Comparison of ENCODE assay signal across 20 cellular contexts in the genomic region with DNA sequence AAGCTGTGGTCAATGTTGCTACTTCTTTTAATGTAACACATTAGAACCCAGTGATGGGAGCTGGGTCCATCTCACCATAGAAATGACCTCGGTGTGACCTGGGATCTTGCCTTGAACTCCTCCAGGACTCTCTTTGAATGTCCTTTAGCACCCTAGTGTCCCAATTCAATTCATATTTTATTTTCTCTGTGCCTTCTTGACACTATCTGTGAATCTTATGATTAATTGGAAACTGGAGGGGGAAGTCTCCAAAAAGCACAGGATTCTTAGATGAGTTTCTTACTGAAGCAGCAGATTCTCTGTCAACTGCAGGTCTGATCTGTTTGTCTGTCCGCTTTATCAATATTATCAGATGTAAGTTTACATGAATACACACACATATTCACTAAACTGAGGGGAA. TPM values are rescaled to one million over a fixed set of nuclear protein-coding genes. Genes with fewer than 3 reads are reported as not detected.
DNase-seq lines count a peak whose midpoint lies in the region; ATAC-seq and TF ChIP-seq lines count a peak whose summit lies in the region.
"Had no signal": no experiment of that assay in that cellular context is flagged by ENCODE, and none has a peak within 500 bp of the region (broad histone marks: within the 10 kb centered on the region; RNA-seq: fewer than 3 reads in every experiment).

No MANE protein-coding gene starts in this region.

- H3K27ac ChIP-seq in breast epithelium (no peak overlapping the region), PC-9 (peak overlapping the region; percentile 50), hepatocyte (peak overlapping the region; percentile 23), upper lobe of right lung (no peak overlapping the region), neuronal stem cell (replicated peaks; ENCODE audit: low read length) (no peak overlapping the region)
- H3K27ac ChIP-seq: KMS-11, Peyer's patch had no signal

- H3K9me3 ChIP-seq in breast epithelium (no peaks in the 10 kb centered on the region), PC-9 (ENCODE audit: insufficient read depth, low read depth) (no peaks in the 10 kb centered on the region; the same call in 1 of the 2 replicates), hepatocyte (ENCODE audit: low read depth) (no peaks in the 10 kb centered on the region), upper lobe of right lung (no peaks in the 10 kb centered on the region), neuronal stem cell (replicated peaks in 1 of 2; ENCODE audit: control insufficient read depth in 2 of 2, insufficient read depth in 1 of 2, low read depth in 1 of 2, low read length in 2 of 2) (no peaks in the 10 kb centered on the region)
- H3K9me3 ChIP-seq: Peyer's patch had no signal

- H4K91ac ChIP-seq in neuronal stem cell (ENCODE audit: low read depth, low read length, poor library complexity): no peak overlapping the region

- H3K4me3 ChIP-seq in breast epithelium (peak overlapping the region in 1 of 3 donors; percentile 9), PC-9 (peak overlapping the region; percentile 24; the same call in 1 of the 2 replicates), hepatocyte (no peak overlapping the region), upper lobe of right lung (peak overlapping the region; percentile 18), neuronal stem cell (ENCODE audit: low read length in 2 of 2) (no peak overlapping the region)
- H3K4me3 ChIP-seq: Peyer's patch, smooth muscle cell had no signal

- CTCF ChIA-PET in MCF 10A (lab: Yijun Ruan, JAX) (no interaction called here), PC-9 (lab: Charles Lee) (no interaction called here)

- no peak for TF ChIP-seq CTCF in MCF 10A (IDR thresholded peaks at IDR 0.05; ENCODE audit: unreplicated experiment)
- TF ChIP-seq CTCF in breast epithelium (IDR thresholded peaks at IDR 0.05): no peak
- no peak for TF ChIP-seq CTCF in PC-9 (conservative IDR thresholded peaks at IDR 0.05)
- no peak for TF ChIP-seq CTCF in hepatocyte (IDR thresholded peaks at IDR 0.05; ENCODE audit: poor library complexity)
- no peak for TF ChIP-seq CTCF in upper lobe of right lung (IDR thresholded peaks at IDR 0.05)

- H2BK15ac ChIP-seq in neuronal stem cell (ENCODE audit: low read length): no peak overlapping the region

- H3K27ac Mint-ChIP-seq in MCF 10A (ENCODE audit: low read depth, unreplicated experiment): peak overlapping the region; percentile 53
- H3K27ac Mint-ChIP-seq: CD8-positive, alpha-beta memory T cell; stimulated activated naive B cell treated with anti-CD40 and anti-IgM and Interleukin-4, amounts not matched to agents 10 μg/mL and 1 μg/mL and 100 μg/mL, for 72 hours had no signal

- H3K4ac ChIP-seq in neuronal stem cell (ENCODE audit: low read length): no peak overlapping the region

- H3K4me2 ChIP-seq in PC-9 (peak overlapping the region; percentile 66), hepatocyte (no peak overlapping the region), neuronal stem cell (ENCODE audit: insufficient read depth, low read length, poor library complexity, severe bottlenecking) (no peak overlapping the region)
- H3K4me2 ChIP-seq: KMS-11, smooth muscle cell had no signal

- no peaks in the 10 kb centered on the region for H3K36me3 Mint-ChIP-seq in MCF 10A (ENCODE audit: insufficient read depth, unreplicated experiment)
- H3K36me3 Mint-ChIP-seq: CD8-positive, alpha-beta memory T cell had no signal

- H3K79me2 ChIP-seq in PC-9 (ENCODE audit: low read depth) (no peaks in the 10 kb centered on the region), hepatocyte (no peaks in the 10 kb centered on the region)

- no peak overlapping the region for H3K18ac ChIP-seq in neuronal stem cell (ENCODE audit: low read length)

- BruUV-seq in MCF 10A (replicated peaks; lab: Mats Ljungman, UMichigan): no TSS peak
- BruUV-seq in PC-9 (replicated peaks; lab: Mats Ljungman, UMichigan): no TSS peak

- H3K36me3 ChIP-seq in breast epithelium (no peaks in the 10 kb centered on the region), PC-9 (ENCODE audit: low read depth) (no peaks in the 10 kb centered on the region), hepatocyte (replicated peaks; ENCODE audit: insufficient read depth, low read depth) (no peaks in the 10 kb centered on the region), upper lobe of right lung (no peaks in the 10 kb centered on the region), neuronal stem cell (replicated peaks in 1 of 2; ENCODE audit: control insufficient read depth in 2 of 2, insufficient read depth in 2 of 2, low read length in 2 of 2) (no peaks in the 10 kb centered on the region)
- H3K36me3 ChIP-seq: Peyer's patch had no signal

- no peak overlapping the region for H3K23ac ChIP-seq in neuronal stem cell (ENCODE audit: low read depth, low read length, poor library complexity)

- no peaks in the 10 kb centered on the region for H3K79me1 ChIP-seq in neuronal stem cell (ENCODE audit: low read depth, low read length)

- no peak overlapping the region for H3K9ac ChIP-seq in neuronal stem cell (ENCODE audit: low read depth, low read length, poor library complexity)
- H3K9ac ChIP-seq: KMS-11 had no signal

- no peak overlapping the region for H3K14ac ChIP-seq in neuronal stem cell (ENCODE audit: low read length)

- WGBS in hepatocyte (ENCODE audit: low lambda C conversion rate, missing lambda C conversion rate): 98% methylated on average over 2 of the region's 2 CpGs
- no CpG with 5 or more reads among the region's 2 CpGs for WGBS in neuronal stem cell (ENCODE audit: extremely low coverage in 2 of 2, insufficient read length in 2 of 2, insufficient replicate concordance in 1 of 2), 2 donors

- ATAC-seq in upper lobe of right lung: no peak
- ATAC-seq: stimulated activated naive B cell treated with anti-CD40 and anti-IgM and Interleukin-4, amounts not matched to agents 10 μg/mL and 1 μg/mL and 100 μg/mL, for 72 hours had no signal

- H3K9me2 ChIP-seq in PC-9 (ENCODE audit: insufficient read depth) (no peaks in the 10 kb centered on the region), hepatocyte (replicated peaks; ENCODE audit: insufficient read depth) (no peaks in the 10 kb centered on the region)

- H3K27me3 ChIP-seq in breast epithelium (no peaks in the 10 kb centered on the region), PC-9 (ENCODE audit: insufficient read depth, low read depth) (no peaks in the 10 kb centered on the region), hepatocyte (no peaks in the 10 kb centered on the region), upper lobe of right lung (no peaks in the 10 kb centered on the region), neuronal stem cell (ENCODE audit: control insufficient read depth in 3 of 3, insufficient read depth in 3 of 3, low read depth in 1 of 3, low read length in 3 of 3) (no peaks in the 10 kb centered on the region)
- H3K27me3 ChIP-seq: Peyer's patch had no signal

- no peak overlapping the region for H2BK5ac ChIP-seq in neuronal stem cell (ENCODE audit: low read length)

- no peaks in the 10 kb centered on the region for H3K4me1 ChIP-seq in breast epithelium
- peaks cover 18% of the 10 kb centered on the region for H3K4me1 ChIP-seq in PC-9 (replicated peaks; ENCODE audit: insufficient read depth)
- H3K4me1 ChIP-seq in hepatocyte (ENCODE audit: insufficient read depth): no peaks in the 10 kb centered on the region
- H3K4me1 ChIP-seq in upper lobe of right lung: no peaks in the 10 kb centered on the region
- H3K4me1 ChIP-seq in neuronal stem cell (ENCODE audit: control insufficient read depth in 2 of 2, insufficient read depth in 1 of 2, low read depth in 1 of 2, low read length in 2 of 2): no peaks in the 10 kb centered on the region
- H3K4me1 ChIP-seq: Peyer's patch had no signal

- H3K4me1 Mint-ChIP-seq in MCF 10A (ENCODE audit: insufficient read depth, unreplicated experiment): peaks cover 16% of the 10 kb centered on the region

- H2AK5ac ChIP-seq in neuronal stem cell (ENCODE audit: low read depth, low read length): no peak overlapping the region

- no peaks in the 10 kb centered on the region for H4K20me1 ChIP-seq in PC-9 (ENCODE audit: insufficient read depth)
- H4K20me1 ChIP-seq in hepatocyte (ENCODE audit: insufficient read depth, poor library complexity, severe bottlenecking): no peaks in the 10 kb centered on the region

- H2BK120ac ChIP-seq in neuronal stem cell (ENCODE audit: low read depth, low read length): no peak overlapping the region

- intact Hi-C loops in MCF 10A (cut with micrococcal nuclease) (no loop called here), breast epithelium (cut with DNase I; ENCODE audit: low total_unique reads) (no loop called here), PC-9 (cut with micrococcal nuclease; ENCODE audit: unreplicated experiment) (no loop called here), upper lobe of right lung (cut with DNase I) (no loop called here)

- H2AFZ ChIP-seq in PC-9 (no peak overlapping the region), hepatocyte (no peak overlapping the region), neuronal stem cell (ENCODE audit: low read length) (no peak overlapping the region)

- no peak overlapping the region for H3K4me3 Mint-ChIP-seq in MCF 10A (ENCODE audit: unreplicated experiment)
- H3K4me3 Mint-ChIP-seq: CD8-positive, alpha-beta memory T cell; stimulated activated naive B cell treated with anti-CD40 and anti-IgM and Interleukin-4, amounts not matched to agents 10 μg/mL and 1 μg/mL and 100 μg/mL, for 72 hours had no signal

- TF ChIP-seq POLR2A in breast epithelium (IDR thresholded peaks at IDR 0.05): no peak

- POLR2A ChIA-PET in MCF 10A (lab: Yijun Ruan, JAX) (interaction anchor here (0.8 to 1.8 kb wide), 8 partner anchors 18 to 101 kb away, joined by 3 to 17 read pairs (median 4); no protein-coding TSS in a partner anchor), PC-9 (lab: Charles Lee; ENCODE audit: unreplicated experiment) (no interaction called here)

- H3K27me3 Mint-ChIP-seq in MCF 10A (ENCODE audit: insufficient read depth, unreplicated experiment): no peaks in the 10 kb centered on the region
- H3K27me3 Mint-ChIP-seq: stimulated activated naive B cell treated with anti-CD40 and anti-IgM and Interleukin-4, amounts not matched to agents 10 μg/mL and 1 μg/mL and 100 μg/mL, for 72 hours had no signal

- H3F3A ChIP-seq in PC-9 (ENCODE audit: insufficient read depth, low read depth): peaks cover 5% of the 10 kb centered on the region; the same call in 1 of the 2 replicates

- H2BK12ac ChIP-seq in neuronal stem cell (ENCODE audit: low read length): no peak overlapping the region

- no peak overlapping the region for H4K8ac ChIP-seq in neuronal stem cell (ENCODE audit: low read depth, low read length)

- no peaks in the 10 kb centered on the region for H3K9me3 Mint-ChIP-seq in MCF 10A (ENCODE audit: unreplicated experiment)
- H3K9me3 Mint-ChIP-seq: CD8-positive, alpha-beta memory T cell; stimulated activated naive B cell treated with anti-CD40 and anti-IgM and Interleukin-4, amounts not matched to agents 10 μg/mL and 1 μg/mL and 100 μg/mL, for 72 hours had no signal

- DNase-seq in MCF 10A (ENCODE audit: unreplicated experiment) (no peak), breast epithelium (ENCODE audit: low spot score in 2 of 2) (no peak), PC-9 (no peak), hepatocyte (ENCODE audit: low spot score) (no peak), upper lobe of right lung (no peak), NCI-H2081 (lab: John Stamatoyannopoulos, UW) (no peak), neuronal stem cell (ENCODE audit: low spot score) (no peak)
- DNase-seq: activated CD4-positive, CD25-positive, alpha-beta regulatory T cell; CD8-positive, alpha-beta memory T cell; cerebellar nuclear complex; NCI-H1694; NCI-H2171 treated with DMSO at 0.1 percent for 48 hours; NCI-H524 treated with DMSO at 0.1 percent for 48 hours; stimulated activated naive B cell treated with anti-CD40 and anti-IgM and Interleukin-4, amounts not matched to agents 10 μg/mL and 1 μg/mL and 100 μg/mL, for 72 hours had no signal

RNA-seq across cellular contexts. Expression of a gene that starts 0.5 kb away (rescaled TPM):
- total RNA-seq in MCF 10A (2022): 0.21 TPM in 1 of 2 replicates, not detected in the other
- total RNA-seq in breast epithelium: 1 to 10 TPM in 2 of 3 donors, under 1 TPM in 1; 0.73 to 7.8 (median 3.3) TPM
- not detected in 2 replicates for total RNA-seq in PC-9 (2021)
- 1.1 and 1.2 TPM in 2 replicates for total RNA-seq in hepatocyte
- 2.2 and 3.1 TPM in 2 replicates for polyA plus RNA-seq in hepatocyte
- 7.6 TPM for total RNA-seq in upper lobe of right lung
- not detected for polyA plus RNA-seq in neuronal stem cell (2013, experiment 1 of 2)
- not detected for polyA plus RNA-seq in neuronal stem cell (2013, experiment 2 of 2)
- total RNA-seq: G401, H1, lung microvascular endothelial cell had no signal
- polyA plus RNA-seq: CD8-positive, alpha-beta memory T cell; H1 had no signal

RNA-seq across cellular contexts. Expression of a gene that starts 38.7 kb away (rescaled TPM):
- total RNA-seq in MCF 10A (2022) (0.05 TPM in 1 of 2 replicates, not detected in the other), breast epithelium (10 to 100 TPM in 1 of 3 donors, under 1 TPM in 2; under 0.01 to 18.4 (median 0.66) TPM), PC-9 (2021) (not detected in 2 replicates), hepatocyte (7.3 and 9.2 TPM in 2 replicates), upper lobe of right lung (0.06 TPM)
- polyA plus RNA-seq in hepatocyte: 2.0 and 2.7 TPM in 2 replicates
- polyA plus RNA-seq in neuronal stem cell (2013, experiment 1 of 2): 0.07 TPM
- 0.06 TPM for polyA plus RNA-seq in neuronal stem cell (2013, experiment 2 of 2)
- total RNA-seq: CD8-positive, alpha-beta memory T cell; G401; H1; lung microvascular endothelial cell had no signal
- polyA plus RNA-seq: CD8-positive, alpha-beta memory T cell; H1 had no signal

Comparison
In these comparisons a context has a peak if more than half of its experiments do, and no peak if none do; other contexts are left out.
1. H3K27ac ChIP-seq: peak in PC-9 (single experiment) and hepatocyte (single experiment); none in breast epithelium (0 of 2), upper lobe of right lung (single experiment) and neuronal stem cell (single experiment).
2. H3K4me3 ChIP-seq: peak in PC-9 (single experiment) and upper lobe of right lung (single experiment); none in hepatocyte (single experiment) and neuronal stem cell (0 of 2).